ENCODE assay signal across 17 cellular contexts in genomic region chr6:131172237-131172636, GRCh38.
"Had no signal": no experiment of that assay in that cellular context is flagged by ENCODE, and none has a peak within 500 bp of the region (broad histone marks: within the 10 kb centered on the region; RNA-seq: fewer than 3 reads in every experiment).

No MANE protein-coding gene starts in this region.

- H3K36me3 ChIP-seq: prostate gland had no signal

- H3K36me3 Mint-ChIP-seq: activated naive CD4-positive, alpha-beta T cell treated with anti-CD3 and anti-CD28 coated beads, Interleukin-2, amount 50 U/mL, for 72 hours had no signal

- H3K27me3 ChIP-seq: left lung, sigmoid colon, upper lobe of right lung had no signal

- H3K27ac ChIP-seq: left lung, prostate gland, sigmoid colon, upper lobe of right lung had no signal

- H3K27me3 Mint-ChIP-seq: stimulated activated naive CD8-positive, alpha-beta T cell treated with anti-CD3 and anti-CD28 coated beads, Interleukin-15, Interleukin-2, amounts not matched to agents 100 ng/mL and 50 ng/mL, for 24 hours had no signal

- H3K4me3 Mint-ChIP-seq: immature natural killer cell; nephron progenitor cell; stimulated activated naive CD8-positive, alpha-beta T cell treated with anti-CD3 and anti-CD28 coated beads, Interleukin-15, Interleukin-2, amounts not matched to agents 100 ng/mL and 50 ng/mL, for 24 hours had no signal

- H3K9me3 Mint-ChIP-seq: activated naive CD4-positive, alpha-beta T cell treated with anti-CD3 and anti-CD28 coated beads, Interleukin-2, amount 50 U/mL, for 72 hours; immature natural killer cell; nephron progenitor cell; stimulated activated naive CD8-positive, alpha-beta T cell treated with anti-CD3 and anti-CD28 coated beads, Interleukin-15, Interleukin-2, amounts not matched to agents 100 ng/mL and 50 ng/mL, for 24 hours had no signal

- DNase-seq: activated effector memory CD4-positive, alpha-beta T cell treated with Interleukin-2 at 50 U/mL for 16 hours; activated T-cell treated with anti-CD3 and anti-CD28 coated beads, Interleukin-2, amount 50 U/mL, for 1 hour; aorta; central memory CD4-positive, alpha-beta T cell; effector memory CD4-positive, alpha-beta T cell; immature natural killer cell; left lung; mesendoderm; nephron progenitor cell; sigmoid colon; stimulated activated CD4-positive, alpha-beta T cell treated with anti-CD3 and anti-CD28 coated beads, Interleukin-12 subunit alpha, Interleukin-12 subunit beta, amount 100 ng/mL, for 4 hours; stimulated activated CD4-positive, alpha-beta T cell treated with anti-CD3 and anti-CD28 coated beads, Interleukin-2, amount 100 ng/mL, for 48 hours; T-helper 2 cell; upper lobe of right lung had no signal

- H3K4me1 Mint-ChIP-seq: immature natural killer cell had no signal

- H3K27ac Mint-ChIP-seq: activated naive CD4-positive, alpha-beta T cell treated with anti-CD3 and anti-CD28 coated beads, Interleukin-2, amount 50 U/mL, for 72 hours; immature natural killer cell; nephron progenitor cell; stimulated activated naive CD8-positive, alpha-beta T cell treated with anti-CD3 and anti-CD28 coated beads, Interleukin-15, Interleukin-2, amounts not matched to agents 100 ng/mL and 50 ng/mL, for 24 hours had no signal

- ATAC-seq: activated naive CD4-positive, alpha-beta T cell treated with anti-CD3 and anti-CD28 coated beads, Interleukin-2, amount 50 U/mL, for 72 hours; left lung; upper lobe of right lung had no signal

- H3K4me3 ChIP-seq: left lung, prostate gland, sigmoid colon, upper lobe of right lung had no signal
